Comparison of ENCODE assay signal across 1 cellular context in genomic region chr2:178910005-178910404, GRCh38.
TF ChIP-seq lines count a peak whose summit lies in the region.

No MANE protein-coding gene starts in this region.

TF ChIP-seq in GM23338, 12 proteins besides CTCF, POLR2A, EP300 and RAD21 (continued from another document):
- TF ChIP-seq ZNF462 (CRISPR knock-in tag; IDR thresholded peaks at IDR 0.05) (no peak), ZNF331 (CRISPR knock-in tag; IDR thresholded peaks at IDR 0.05; ENCODE audit: low read depth) (no peak), STAT1 (IDR thresholded peaks at IDR 0.05; ENCODE audit: unreplicated experiment) (no peak), POLR2AphosphoS5 (IDR thresholded peaks at IDR 0.05; ENCODE audit: low read depth) (no peak), NANOG (IDR thresholded peaks at IDR 0.05; ENCODE audit: borderline replicate concordance) (no peak)
- TF ChIP-seq, protein P1, sequence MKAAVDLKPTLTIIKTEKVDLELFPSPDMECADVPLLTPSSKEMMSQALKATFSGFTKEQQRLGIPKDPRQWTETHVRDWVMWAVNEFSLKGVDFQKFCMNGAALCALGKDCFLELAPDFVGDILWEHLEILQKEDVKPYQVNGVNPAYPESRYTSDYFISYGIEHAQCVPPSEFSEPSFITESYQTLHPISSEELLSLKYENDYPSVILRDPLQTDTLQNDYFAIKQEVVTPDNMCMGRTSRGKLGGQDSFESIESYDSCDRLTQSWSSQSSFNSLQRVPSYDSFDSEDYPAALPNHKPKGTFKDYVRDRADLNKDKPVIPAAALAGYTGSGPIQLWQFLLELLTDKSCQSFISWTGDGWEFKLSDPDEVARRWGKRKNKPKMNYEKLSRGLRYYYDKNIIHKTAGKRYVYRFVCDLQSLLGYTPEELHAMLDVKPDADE (IDR thresholded peaks at IDR 0.05): no peak
